ENCODE assay signal across 24 cellular contexts in the genomic region with DNA sequence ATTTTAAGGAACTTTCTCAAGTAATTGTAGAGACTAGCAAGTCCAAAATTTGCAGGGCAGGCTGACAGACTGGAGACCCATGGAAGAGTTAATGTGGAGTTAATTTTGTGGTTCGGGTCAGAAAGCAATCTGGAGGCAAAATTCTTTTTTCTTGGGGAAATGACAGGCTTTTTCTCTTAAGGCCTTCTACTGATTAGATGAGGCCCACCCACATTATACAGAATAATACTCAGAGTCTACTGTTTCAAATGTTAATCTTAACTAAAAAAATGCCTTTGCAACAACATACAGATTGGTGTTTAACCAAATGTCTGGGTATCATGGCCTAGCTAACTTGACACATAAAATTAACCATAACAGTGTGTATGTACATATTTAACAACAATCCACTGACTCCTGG. TPM values are rescaled to one million over a fixed set of nuclear protein-coding genes. Genes with fewer than 3 reads are reported as not detected.
DNase-seq lines count a peak whose midpoint lies in the region; ATAC-seq, FAIRE-seq and TF ChIP-seq lines count a peak whose summit lies in the region.
"Had no signal": no experiment of that assay in that cellular context is flagged by ENCODE, and none has a peak within 500 bp of the region (broad histone marks: within the 10 kb centered on the region; RNA-seq: fewer than 3 reads in every experiment).

No MANE protein-coding gene starts in this region.

- peaks cover 3 to 23% of the 10 kb centered on the region in 2 experiments; a peak in 2 of 3 replicates for H3K36me3 ChIP-seq in HEK293 (ENCODE audit: control insufficient read depth in 2 of 2, insufficient read depth in 1 of 2, low read length in 2 of 2)
- no peaks in the 10 kb centered on the region for H3K36me3 ChIP-seq in K562 (ENCODE audit: control insufficient read depth, insufficient read depth, low read length)
- no peaks in the 10 kb centered on the region for H3K36me3 ChIP-seq in transverse colon
- H3K36me3 ChIP-seq: BE2C had no signal

- POLR2A ChIA-PET in HEK293 (lab: Yijun Ruan, JAX), result no interaction called here
- POLR2A ChIA-PET in K562 (lab: Yijun Ruan, JAX), result no interaction called here

- H3K9me1 ChIP-seq in K562 (ENCODE audit: control insufficient read depth, insufficient read depth, low read length), result no peaks in the 10 kb centered on the region

- H3K4me3 ChIP-seq in HEK293 (ENCODE audit: low read depth, low read length) (no peak overlapping the region), K562 (no peak overlapping the region), transverse colon (no peak overlapping the region)
- H3K4me3 ChIP-seq: BLaER1, GM12878 had no signal

- no peak overlapping the region for H3K27ac ChIP-seq in HEK293 (ENCODE audit: extremely low read depth, low read depth, low read length)
- no peak overlapping the region for H3K27ac ChIP-seq in K562 (ENCODE audit: extremely low read depth, low read depth, low read length)
- H3K27ac ChIP-seq in transverse colon, result no peak overlapping the region
- H3K27ac ChIP-seq: BLaER1 had no signal

- no peak for TF ChIP-seq RAD21 in K562 (CRISPR knock-in tag; conservative IDR thresholded peaks at IDR 0.05 in 1 of 2, IDR thresholded peaks at IDR 0.05 in 1 of 2)

- H2AFZ ChIP-seq in K562 (ENCODE audit: low read depth, low read length), result no peak overlapping the region

- in situ Hi-C loops in K562 (cut with MboI), result no loop called here
- in situ Hi-C loops in transverse colon (cut with MboI; ENCODE audit: low pct_ligation_motif_present in 1 of 4, low pct_unique_long_range_greater_than_20kb in 1 of 4, low sequenced_read_pairs in 3 of 4), result no loop called here

- WGBS in K562 (ENCODE audit: insufficient coverage, low coverage, missing lambda C conversion rate), result 29% methylated on average over 1 of the region's 1 CpG
- 60% methylated on average over 1 of the region's 1 CpG; no CpG with 5 or more reads in 1 of the 2 donors for WGBS in transverse colon (ENCODE audit: low coverage in 1 of 2), 2 donors

- BruUV-seq in K562 (replicated peaks; lab: Mats Ljungman, UMichigan), result no TSS peak

- H3K27me3 ChIP-seq in K562 (ENCODE audit: control insufficient read depth in 2 of 2, insufficient read depth in 2 of 2, low read length in 2 of 2), result no peaks in the 10 kb centered on the region
- no peaks in the 10 kb centered on the region for H3K27me3 ChIP-seq in transverse colon
- H3K27me3 ChIP-seq: BE2C had no signal

- no peaks in the 10 kb centered on the region for H4K20me1 ChIP-seq in K562 (replicated peaks; ENCODE audit: control insufficient read depth, insufficient read depth, low read length)
- H4K20me1 ChIP-seq: BLaER1 had no signal

- TF ChIP-seq CTCF in HEK293 (tag by site-specific recombination; IDR thresholded peaks at IDR 0.05) (no peak), K562 (IDR thresholded peaks at IDR 0.05 in 2 of 3, conservative IDR thresholded peaks at IDR 0.05 in 1 of 3; ENCODE audit: insufficient read depth in 2 of 3, low read depth in 1 of 3, low read length in 3 of 3) (no peak), transverse colon (IDR thresholded peaks at IDR 0.05) (no peak)

- TF ChIP-seq POLR2A in K562 (conservative IDR thresholded peaks at IDR 0.05), result no peak
- no peak for TF ChIP-seq POLR2A in transverse colon (IDR thresholded peaks at IDR 0.05)

- H3K4me2 ChIP-seq in K562 (ENCODE audit: insufficient read depth, low read length), result no peak overlapping the region
- H3K4me2 ChIP-seq: BLaER1 had no signal

- H3K4me1 ChIP-seq in HEK293 (ENCODE audit: control insufficient read depth, insufficient read depth, low read length) (no peaks in the 10 kb centered on the region), K562 (replicated peaks in 1 of 2; ENCODE audit: control insufficient read depth in 2 of 2, insufficient read depth in 2 of 2, low read length in 2 of 2) (no peaks in the 10 kb centered on the region), transverse colon (no peaks in the 10 kb centered on the region)
- H3K4me1 ChIP-seq: BE2C, BLaER1 had no signal

- no peak for FAIRE-seq in K562 (lab: Jason Lieb, UNC)
- FAIRE-seq: A204.1, GM12878, GM19239 had no signal

- no peaks in the 10 kb centered on the region for H3K9me3 ChIP-seq in HEK293 (ENCODE audit: control insufficient read depth, insufficient read depth, low read depth, low read length)
- H3K9me3 ChIP-seq in K562 (replicated peaks; ENCODE audit: control insufficient read depth, insufficient read depth, low read depth, low read length), result no peaks in the 10 kb centered on the region
- no peaks in the 10 kb centered on the region for H3K9me3 ChIP-seq in transverse colon
- H3K9me3 ChIP-seq: BE2C had no signal

- intact Hi-C loops in K562 (cut with micrococcal nuclease), result no loop called here
- intact Hi-C loops in transverse colon (cut with DNase I; ENCODE audit: low total_unique reads), result no loop called here

- no peak overlapping the region for H3K9ac ChIP-seq in K562 (ENCODE audit: insufficient read depth in 1 of 2, low read depth in 2 of 2, low read length in 2 of 2)
- H3K9ac ChIP-seq: BLaER1 had no signal

- no peak for DNase-seq in K562 (ENCODE audit: extremely low read depth in 1 of 4, low spot score in 3 of 4)
- no peak for DNase-seq in transverse colon
- no peak for DNase-seq in NOMO-1 treated with DMSO at 0.1 percent for 48 hours (lab: John Stamatoyannopoulos, UW; ENCODE audit: unreplicated experiment)
- DNase-seq: 8988T; ACHN; BE2C; C1 segment of cervical spinal cord; CD4-positive, alpha-beta memory T cell; CD4-positive, CD25-positive, alpha-beta regulatory T cell; CD8-positive, alpha-beta memory T cell; COR-L47; DMS 273 treated with DMSO at 0.1 percent for 48 hours; DMS153; DMS53; DMS79; DND-41; EL; GDM1 had no signal

- TF ChIP-seq EP300 in K562 (IDR thresholded peaks at IDR 0.05; ENCODE audit: low read length), result no peak
- no peak for TF ChIP-seq EP300 in transverse colon (IDR thresholded peaks at IDR 0.05; ENCODE audit: low read depth)

- no peaks in the 10 kb centered on the region for H3K79me2 ChIP-seq in K562 (ENCODE audit: control insufficient read depth, insufficient read depth, low read length)

- CTCF ChIA-PET in HEK293 (lab: Yijun Ruan, JAX), result no interaction called here
- CTCF ChIA-PET in K562 (lab: Yijun Ruan, JAX; ENCODE audit: low intra/inter-chr PET ratio), result no interaction called here

- ATAC-seq in K562, result no peak
- no peak for ATAC-seq in HG02759 (IDR thresholded peaks at IDR 0.05; ENCODE audit: unreplicated experiment)
- ATAC-seq: GM12878 had no signal

TF ChIP-seq in HEK293, 187 proteins besides CTCF, POLR2A, EP300 and RAD21:
- TF ChIP-seq ZXDB (tag by site-specific recombination; IDR thresholded peaks at IDR 0.05), result no peak
- TF ChIP-seq ZNF10 (tag by site-specific recombination; IDR thresholded peaks at IDR 0.05), result peak; percentile 93
TF ChIP-seq in HEK293: peak in this region for 1.

TF ChIP-seq in K562, 482 proteins besides CTCF, POLR2A, EP300 and RAD21:
- TF ChIP-seq RBM25 (IDR thresholded peaks at IDR 0.05; ENCODE audit: low read depth, low read length, severe bottlenecking), result peak; percentile 39
- peak; percentile 85 for TF ChIP-seq ZNF134 (CRISPR knock-in tag; conservative IDR thresholded peaks at IDR 0.05)
- no peak for TF ChIP-seq TEAD1 (CRISPR knock-in tag; IDR thresholded peaks at IDR 0.05)

RNA-seq across cellular contexts. Expression of gene RRAGB, which starts 32.7 kb away (rescaled TPM):
- 14.6 and 43.4 TPM in 2 replicates for total RNA-seq in K562 (2011; cell fraction: chromatin; rRNA removed; ENCODE audit: low replicate concordance)
- 7.5 and 13.3 TPM in 2 replicates for total RNA-seq in K562 (2011; cell fraction: nucleolus; rRNA removed)
- 15.8 and 18.9 TPM in 2 replicates for total RNA-seq in K562 (2011; cell fraction: nucleoplasm; rRNA removed)
- total RNA-seq in K562 (2014; rRNA removed) (8.6 and 10.4 TPM in 2 replicates), K562 (2014; rRNA removed; fragmentation: Illumina TruSeq; extraction: Trizol) (9.1 and 9.7 TPM in 2 replicates), K562 (2015; rRNA removed; fragmentation: Illumina TruSeq; extraction: Trizol) (8.9 and 11.1 TPM in 2 replicates), K562 (2021) (5.6 and 6.7 TPM in 2 replicates), transverse colon (10 to 100 TPM in 2 of 4 donors, 1 to 10 TPM in 2; 2.2 to 16.7 (median 8.9) TPM)
- polyA plus RNA-seq in K562 (2011; rRNA removed) (15.6 and 19.7 TPM in 2 replicates), K562 (2014; fragmentation: Illumina TruSeq; extraction: Trizol) (6.3 and 7.5 TPM in 2 replicates), K562 (2014; fragmentation: Nextera tagmentation; extraction: Ambion mirVana) (1 to 10 TPM; 7.9 to 8.5 TPM), K562 (2014; rRNA removed) (9.3 and 13.5 TPM in 2 replicates)
- polyA plus RNA-seq in K562 (2011; cell fraction: cytosol; rRNA removed), result 2.4 and 6.2 TPM in 2 replicates
- polyA plus RNA-seq in K562 (2011; cell fraction: nucleus; rRNA removed), result 55.7 and 75.0 TPM in 2 replicates
- polyA plus RNA-seq in K562 (2012), result 7.6 and 14.3 TPM in 2 replicates
- polyA minus RNA-seq in K562 (2011; rRNA and poly(A)+ RNA removed), result 11.3 and 17.4 TPM in 2 replicates
- polyA minus RNA-seq in K562 (2011; cell fraction: cytosol; rRNA and poly(A)+ RNA removed), result 3.2 and 3.5 TPM in 2 replicates
- 11.3 and 18.2 TPM in 2 replicates for polyA minus RNA-seq in K562 (2011; cell fraction: nucleus; rRNA and poly(A)+ RNA removed)
